In the genomic region with DNA sequence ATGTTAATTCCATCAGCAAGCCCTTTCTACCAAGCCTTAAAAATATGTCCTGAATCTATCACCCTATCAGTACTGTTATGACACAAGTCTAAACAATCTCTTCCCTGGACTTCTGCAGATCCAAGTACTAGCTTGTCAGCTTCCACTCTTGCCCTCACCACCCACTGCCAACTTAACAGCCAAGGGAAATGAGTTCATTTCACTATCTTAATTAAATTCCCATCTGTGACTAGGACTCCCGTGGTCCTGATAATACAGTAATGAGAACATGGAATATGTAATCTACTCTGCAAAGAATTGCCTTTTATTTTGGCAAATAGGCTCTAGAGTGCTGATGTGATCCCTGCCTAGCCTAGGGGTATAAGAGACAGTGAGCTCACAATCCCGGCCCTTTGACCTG, we compare ENCODE assay signal across 1 cellular context.
TF ChIP-seq lines count a peak whose summit lies in the region.

No MANE protein-coding gene starts in this region.

TF ChIP-seq in K562, 482 proteins besides CTCF, POLR2A, EP300 and RAD21:
- TF ChIP-seq MAFG (tag; conservative IDR thresholded peaks at IDR 0.05) (no peak), TCF3 (CRISPR knock-in tag; IDR thresholded peaks at IDR 0.05) (no peak), ARHGAP35 (IDR thresholded peaks at IDR 0.05; ENCODE audit: partially characterized antibody) (no peak), SIRT6 (IDR thresholded peaks at IDR 0.05; ENCODE audit: low read depth, low read length) (no peak), ZNF668 (CRISPR knock-in tag; IDR thresholded peaks at IDR 0.05) (no peak), JUND (IDR thresholded peaks at IDR 0.05; ENCODE audit: borderline replicate concordance, low read depth, low read length) (no peak), JUND (tag; IDR thresholded peaks at IDR 0.05; ENCODE audit: borderline replicate concordance, low read depth, low read length) (no peak), SIX5 (IDR thresholded peaks at IDR 0.05; ENCODE audit: borderline replicate concordance in 1 of 2, insufficient read depth in 1 of 2, low read depth in 1 of 2, low read length in 2 of 2) (no peak), CHD2 (IDR thresholded peaks at IDR 0.05; ENCODE audit: low read depth, low read length) (no peak), MYC (IDR thresholded peaks at IDR 0.05; ENCODE audit: low read depth, low read length) (no peak), MYC (CRISPR knock-in tag; IDR thresholded peaks at IDR 0.05; ENCODE audit: borderline replicate concordance, low read depth) (no peak), ZNF354B (CRISPR knock-in tag; IDR thresholded peaks at IDR 0.05) (no peak), NELFE (IDR thresholded peaks at IDR 0.05; ENCODE audit: insufficient read depth, insufficient read length) (no peak), TARDBP (IDR thresholded peaks at IDR 0.05) (no peak)
- TF ChIP-seq, protein P1, sequence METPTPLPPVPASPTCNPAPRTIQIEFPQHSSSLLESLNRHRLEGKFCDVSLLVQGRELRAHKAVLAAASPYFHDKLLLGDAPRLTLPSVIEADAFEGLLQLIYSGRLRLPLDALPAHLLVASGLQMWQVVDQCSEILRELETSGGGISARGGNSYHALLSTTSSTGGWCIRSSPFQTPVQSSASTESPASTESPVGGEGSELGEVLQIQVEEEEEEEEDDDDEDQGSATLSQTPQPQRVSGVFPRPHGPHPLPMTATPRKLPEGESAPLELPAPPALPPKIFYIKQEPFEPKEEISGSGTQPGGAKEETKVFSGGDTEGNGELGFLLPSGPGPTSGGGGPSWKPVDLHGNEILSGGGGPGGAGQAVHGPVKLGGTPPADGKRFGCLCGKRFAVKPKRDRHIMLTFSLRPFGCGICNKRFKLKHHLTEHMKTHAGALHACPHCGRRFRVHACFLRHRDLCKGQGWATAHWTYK (CRISPR knock-in tag; IDR thresholded peaks at IDR 0.05), result no peak
- TF ChIP-seq, protein P2, sequence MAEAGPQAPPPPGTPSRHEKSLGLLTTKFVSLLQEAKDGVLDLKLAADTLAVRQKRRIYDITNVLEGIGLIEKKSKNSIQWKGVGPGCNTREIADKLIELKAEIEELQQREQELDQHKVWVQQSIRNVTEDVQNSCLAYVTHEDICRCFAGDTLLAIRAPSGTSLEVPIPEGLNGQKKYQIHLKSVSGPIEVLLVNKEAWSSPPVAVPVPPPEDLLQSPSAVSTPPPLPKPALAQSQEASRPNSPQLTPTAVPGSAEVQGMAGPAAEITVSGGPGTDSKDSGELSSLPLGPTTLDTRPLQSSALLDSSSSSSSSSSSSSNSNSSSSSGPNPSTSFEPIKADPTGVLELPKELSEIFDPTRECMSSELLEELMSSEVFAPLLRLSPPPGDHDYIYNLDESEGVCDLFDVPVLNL (CRISPR knock-in tag; IDR thresholded peaks at IDR 0.05; ENCODE audit: low read depth), result no peak
- TF ChIP-seq, protein P3, sequence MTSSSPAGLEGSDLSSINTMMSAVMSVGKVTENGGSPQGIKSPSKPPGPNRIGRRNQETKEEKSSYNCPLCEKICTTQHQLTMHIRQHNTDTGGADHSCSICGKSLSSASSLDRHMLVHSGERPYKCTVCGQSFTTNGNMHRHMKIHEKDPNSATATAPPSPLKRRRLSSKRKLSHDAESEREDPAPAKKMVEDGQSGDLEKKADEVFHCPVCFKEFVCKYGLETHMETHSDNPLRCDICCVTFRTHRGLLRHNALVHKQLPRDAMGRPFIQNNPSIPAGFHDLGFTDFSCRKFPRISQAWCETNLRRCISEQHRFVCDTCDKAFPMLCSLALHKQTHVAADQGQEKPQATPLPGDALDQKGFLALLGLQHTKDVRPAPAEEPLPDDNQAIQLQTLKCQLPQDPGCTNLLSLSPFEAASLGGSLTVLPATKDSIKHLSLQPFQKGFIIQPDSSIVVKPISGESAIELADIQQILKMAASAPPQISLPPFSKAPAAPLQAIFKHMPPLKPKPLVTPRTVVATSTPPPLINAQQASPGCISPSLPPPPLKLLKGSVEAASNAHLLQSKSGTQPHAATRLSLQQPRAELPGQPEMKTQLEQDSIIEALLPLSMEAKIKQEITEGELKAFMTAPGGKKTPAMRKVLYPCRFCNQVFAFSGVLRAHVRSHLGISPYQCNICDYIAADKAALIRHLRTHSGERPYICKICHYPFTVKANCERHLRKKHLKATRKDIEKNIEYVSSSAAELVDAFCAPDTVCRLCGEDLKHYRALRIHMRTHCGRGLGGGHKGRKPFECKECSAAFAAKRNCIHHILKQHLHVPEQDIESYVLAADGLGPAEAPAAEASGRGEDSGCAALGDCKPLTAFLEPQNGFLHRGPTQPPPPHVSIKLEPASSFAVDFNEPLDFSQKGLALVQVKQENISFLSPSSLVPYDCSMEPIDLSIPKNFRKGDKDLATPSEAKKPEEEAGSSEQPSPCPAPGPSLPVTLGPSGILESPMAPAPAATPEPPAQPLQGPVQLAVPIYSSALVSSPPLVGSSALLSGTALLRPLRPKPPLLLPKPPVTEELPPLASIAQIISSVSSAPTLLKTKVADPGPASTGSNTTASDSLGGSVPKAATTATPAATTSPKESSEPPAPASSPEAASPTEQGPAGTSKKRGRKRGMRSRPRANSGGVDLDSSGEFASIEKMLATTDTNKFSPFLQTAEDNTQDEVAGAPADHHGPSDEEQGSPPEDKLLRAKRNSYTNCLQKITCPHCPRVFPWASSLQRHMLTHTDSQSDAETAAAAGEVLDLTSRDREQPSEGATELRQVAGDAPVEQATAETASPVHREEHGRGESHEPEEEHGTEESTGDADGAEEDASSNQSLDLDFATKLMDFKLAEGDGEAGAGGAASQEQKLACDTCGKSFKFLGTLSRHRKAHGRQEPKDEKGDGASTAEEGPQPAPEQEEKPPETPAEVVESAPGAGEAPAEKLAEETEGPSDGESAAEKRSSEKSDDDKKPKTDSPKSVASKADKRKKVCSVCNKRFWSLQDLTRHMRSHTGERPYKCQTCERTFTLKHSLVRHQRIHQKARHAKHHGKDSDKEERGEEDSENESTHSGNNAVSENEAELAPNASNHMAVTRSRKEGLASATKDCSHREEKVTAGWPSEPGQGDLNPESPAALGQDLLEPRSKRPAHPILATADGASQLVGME (CRISPR knock-in tag; IDR thresholded peaks at IDR 0.05), result no peak
